ENCODE assay signal across 9 cellular contexts in the genomic region with DNA sequence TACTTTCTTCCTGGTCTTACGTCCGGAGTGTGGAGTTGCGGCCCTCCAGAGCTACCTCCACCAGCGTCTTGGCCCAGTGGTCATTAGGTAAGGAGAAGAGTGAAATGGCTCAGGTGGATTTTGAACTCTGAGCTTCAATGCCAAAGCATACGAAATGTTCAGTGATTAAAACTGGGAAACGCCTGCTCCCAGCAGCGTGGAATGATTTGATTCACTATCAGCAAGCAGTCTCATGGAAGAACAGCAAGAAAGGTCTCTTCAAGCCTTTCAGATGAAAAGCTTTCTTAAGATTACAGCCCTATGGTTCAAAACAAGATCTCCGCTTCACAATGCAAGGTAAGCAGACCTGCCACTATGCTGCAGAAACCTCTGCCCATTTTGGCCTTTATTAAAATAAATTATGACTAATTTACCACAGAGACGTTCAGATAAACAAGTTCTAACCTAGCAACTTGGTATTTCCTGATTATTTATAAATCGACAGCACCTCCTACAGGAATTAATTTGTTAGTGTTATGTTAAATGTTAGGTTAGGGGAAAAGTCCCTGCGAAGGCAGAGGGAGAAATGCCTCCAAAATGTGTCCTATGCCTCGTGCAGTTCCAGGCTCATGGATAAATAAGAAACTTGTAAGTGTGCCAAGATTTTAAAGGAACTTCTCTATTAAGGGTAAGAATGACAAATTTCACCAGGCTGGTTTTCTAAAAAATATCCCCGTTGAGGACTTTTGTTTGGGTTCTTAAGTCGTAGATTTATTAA. TPM values are rescaled to one million over a fixed set of nuclear protein-coding genes. Genes with fewer than 3 reads are reported as not detected.
DNase-seq lines count a peak whose midpoint lies in the region; ATAC-seq and TF ChIP-seq lines count a peak whose summit lies in the region.
"Had no signal": no experiment of that assay in that cellular context is flagged by ENCODE, and none has a peak within 500 bp of the region (broad histone marks: within the 10 kb centered on the region; RNA-seq: fewer than 3 reads in every experiment).

No MANE protein-coding gene starts in this region.

- ATAC-seq in SK-N-SH treated with all-trans-retinoic acid at 6 μM for 48 hours (peak; percentile 24; the same call in 2 of the 3 replicates), GM21717 (IDR thresholded peaks at IDR 0.05; ENCODE audit: unreplicated experiment) (no peak), GM18498 (IDR thresholded peaks at IDR 0.05; ENCODE audit: unreplicated experiment) (no peak)
- ATAC-seq: mucosa of descending colon had no signal

- H3K4me3 ChIP-seq in Jurkat, Clone E6-1 (ENCODE audit: low read length) = no peak overlapping the region
- H3K4me3 ChIP-seq: mucosa of descending colon had no signal

- DNase-seq in DMS 273 (lab: John Stamatoyannopoulos, UW; ENCODE audit: unreplicated experiment) = peak; percentile 78
- DNase-seq in Jurkat, Clone E6-1 (ENCODE audit: low read depth, low spot score) = peak; percentile 18
- peak; percentile 67 for DNase-seq in kidney tubule cell (ENCODE audit: low spot score)
- no peak for DNase-seq in iPS-NIHi11 (ENCODE audit: low spot score)
- no peak for DNase-seq in foreskin melanocyte

TF ChIP-seq in SK-N-SH treated with all-trans-retinoic acid at 6 μM for 48 hours, 23 proteins besides CTCF, POLR2A, EP300 and RAD21:
- TF ChIP-seq ZNF8 (CRISPR knock-in tag; IDR thresholded peaks at IDR 0.05) (no peak), TOX (CRISPR knock-in tag; IDR thresholded peaks at IDR 0.05; ENCODE audit: borderline replicate concordance) (no peak), RARB (CRISPR knock-in tag; IDR thresholded peaks at IDR 0.05) (no peak), ESRRG (CRISPR knock-in tag; IDR thresholded peaks at IDR 0.05) (no peak), ISL1 (CRISPR knock-in tag; IDR thresholded peaks at IDR 0.05) (no peak), TCF4 (CRISPR knock-in tag; IDR thresholded peaks at IDR 0.05; ENCODE audit: borderline replicate concordance) (no peak), TSHZ2 (CRISPR knock-in tag; IDR thresholded peaks at IDR 0.05) (no peak), GLIS3 (CRISPR knock-in tag; IDR thresholded peaks at IDR 0.05) (no peak), ZFP3 (CRISPR knock-in tag; IDR thresholded peaks at IDR 0.05) (no peak), CSRNP3 (CRISPR knock-in tag; IDR thresholded peaks at IDR 0.05) (no peak), ZC3H10 (CRISPR knock-in tag; IDR thresholded peaks at IDR 0.05) (no peak)
- TF ChIP-seq, protein P1, sequence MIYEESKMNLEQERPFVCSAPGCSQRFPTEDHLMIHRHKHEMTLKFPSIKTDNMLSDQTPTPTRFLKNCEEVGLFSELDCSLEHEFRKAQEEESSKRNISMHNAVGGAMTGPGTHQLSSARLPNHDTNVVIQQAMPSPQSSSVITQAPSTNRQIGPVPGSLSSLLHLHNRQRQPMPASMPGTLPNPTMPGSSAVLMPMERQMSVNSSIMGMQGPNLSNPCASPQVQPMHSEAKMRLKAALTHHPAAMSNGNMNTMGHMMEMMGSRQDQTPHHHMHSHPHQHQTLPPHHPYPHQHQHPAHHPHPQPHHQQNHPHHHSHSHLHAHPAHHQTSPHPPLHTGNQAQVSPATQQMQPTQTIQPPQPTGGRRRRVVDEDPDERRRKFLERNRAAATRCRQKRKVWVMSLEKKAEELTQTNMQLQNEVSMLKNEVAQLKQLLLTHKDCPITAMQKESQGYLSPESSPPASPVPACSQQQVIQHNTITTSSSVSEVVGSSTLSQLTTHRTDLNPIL (CRISPR knock-in tag; IDR thresholded peaks at IDR 0.05; ENCODE audit: low read depth) = no peak

RNA-seq across cellular contexts. Expression of gene SP9, which starts 10.1 kb away (rescaled TPM):
- 3.9 TPM for polyA plus RNA-seq in Jurkat, Clone E6-1 (2012; ENCODE audit: insufficient read depth, insufficient read length)

RNA-seq across cellular contexts. Expression of gene SCRN3, which starts 50.6 kb away (rescaled TPM):
- 21.2 TPM for polyA plus RNA-seq in Jurkat, Clone E6-1 (2012; ENCODE audit: insufficient read depth, insufficient read length)

Comparison
In these comparisons a context has a peak if more than half of its experiments do, and no peak if none do; other contexts are left out.
1. DNase-seq: peak in DMS 273 (single experiment), Jurkat, Clone E6-1 (single experiment) and kidney tubule cell (single experiment); none in iPS-NIHi11 (single experiment) and foreskin melanocyte (single experiment).